In genomic region chr10:48506147-48506917, GRCh38 we compare ENCODE assay signal across 1 cellular context.
TF ChIP-seq lines count a peak whose summit lies in the region.

No MANE protein-coding gene starts in this region.

TF ChIP-seq in IMR-90, 13 proteins besides CTCF, POLR2A, EP300 and RAD21:
- TF ChIP-seq MAZ (IDR thresholded peaks at IDR 0.05; ENCODE audit: borderline replicate concordance, low read depth, low read length) (peak; percentile 48; the same call in 1 of the 2 replicates), MXI1 (IDR thresholded peaks at IDR 0.05; ENCODE audit: borderline replicate concordance, low read depth, low read length) (no peak), SMC3 (IDR thresholded peaks at IDR 0.05; ENCODE audit: low read depth, low read length) (peak; percentile 55)
